In the genomic region with DNA sequence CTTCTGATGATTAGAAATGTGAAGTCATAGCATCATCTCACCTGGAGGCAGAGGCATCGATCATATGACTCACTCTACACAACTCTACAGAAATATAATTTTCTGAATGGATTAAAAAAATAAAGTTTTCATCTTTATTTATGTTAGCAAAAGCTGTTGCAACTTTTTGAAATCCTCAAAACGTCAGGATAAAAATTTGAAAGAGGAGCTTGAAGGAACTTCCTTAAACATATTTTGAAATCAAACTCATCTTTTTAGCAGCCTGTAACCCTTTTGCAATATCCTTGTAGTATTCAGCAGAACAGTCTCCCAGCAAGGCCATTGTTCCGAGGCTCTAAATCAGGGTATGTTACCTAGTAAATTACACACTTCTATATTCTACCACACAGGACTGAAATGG, we compare ENCODE assay signal across 1 cellular context.
TF ChIP-seq lines count a peak whose summit lies in the region.

No MANE protein-coding gene starts in this region.

TF ChIP-seq in HepG2, 621 proteins besides CTCF, POLR2A, EP300 and RAD21 (continued from another document):
- TF ChIP-seq, protein P1, sequence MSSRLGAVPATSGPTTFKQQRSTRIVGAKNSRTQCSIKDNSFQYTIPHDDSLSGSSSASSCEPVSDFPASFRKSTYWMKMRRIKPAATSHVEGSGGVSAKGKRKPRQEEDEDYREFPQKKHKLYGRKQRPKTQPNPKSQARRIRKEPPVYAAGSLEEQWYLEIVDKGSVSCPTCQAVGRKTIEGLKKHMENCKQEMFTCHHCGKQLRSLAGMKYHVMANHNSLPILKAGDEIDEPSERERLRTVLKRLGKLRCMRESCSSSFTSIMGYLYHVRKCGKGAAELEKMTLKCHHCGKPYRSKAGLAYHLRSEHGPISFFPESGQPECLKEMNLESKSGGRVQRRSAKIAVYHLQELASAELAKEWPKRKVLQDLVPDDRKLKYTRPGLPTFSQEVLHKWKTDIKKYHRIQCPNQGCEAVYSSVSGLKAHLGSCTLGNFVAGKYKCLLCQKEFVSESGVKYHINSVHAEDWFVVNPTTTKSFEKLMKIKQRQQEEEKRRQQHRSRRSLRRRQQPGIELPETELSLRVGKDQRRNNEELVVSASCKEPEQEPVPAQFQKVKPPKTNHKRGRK (CRISPR knock-in tag; IDR thresholded peaks at IDR 0.05): no peak
- TF ChIP-seq ZNF44 (CRISPR knock-in tag; IDR thresholded peaks at IDR 0.05): no peak
- TF ChIP-seq, protein P2, sequence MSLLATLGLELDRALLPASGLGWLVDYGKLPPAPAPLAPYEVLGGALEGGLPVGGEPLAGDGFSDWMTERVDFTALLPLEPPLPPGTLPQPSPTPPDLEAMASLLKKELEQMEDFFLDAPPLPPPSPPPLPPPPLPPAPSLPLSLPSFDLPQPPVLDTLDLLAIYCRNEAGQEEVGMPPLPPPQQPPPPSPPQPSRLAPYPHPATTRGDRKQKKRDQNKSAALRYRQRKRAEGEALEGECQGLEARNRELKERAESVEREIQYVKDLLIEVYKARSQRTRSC (CRISPR knock-in tag; IDR thresholded peaks at IDR 0.05; ENCODE audit: low read depth): no peak
- no peak for TF ChIP-seq CEBPG (CRISPR knock-in tag; IDR thresholded peaks at IDR 0.05)
- no peak for TF ChIP-seq ZNF124 (CRISPR knock-in tag; IDR thresholded peaks at IDR 0.05)
- TF ChIP-seq FOXC1 (CRISPR knock-in tag; IDR thresholded peaks at IDR 0.05; ENCODE audit: borderline replicate concordance): no peak
- TF ChIP-seq MTA1 (CRISPR knock-in tag; IDR thresholded peaks at IDR 0.05; ENCODE audit: borderline replicate concordance): no peak
- no peak for TF ChIP-seq LCORL (IDR thresholded peaks at IDR 0.05)
- TF ChIP-seq LCORL (CRISPR knock-in tag; IDR thresholded peaks at IDR 0.05): no peak
- no peak for TF ChIP-seq ZMYM4 (CRISPR knock-in tag; IDR thresholded peaks at IDR 0.05)
- no peak for TF ChIP-seq DPF2 (CRISPR knock-in tag; IDR thresholded peaks at IDR 0.05; ENCODE audit: borderline replicate concordance, low read depth)
- TF ChIP-seq, protein P3, sequence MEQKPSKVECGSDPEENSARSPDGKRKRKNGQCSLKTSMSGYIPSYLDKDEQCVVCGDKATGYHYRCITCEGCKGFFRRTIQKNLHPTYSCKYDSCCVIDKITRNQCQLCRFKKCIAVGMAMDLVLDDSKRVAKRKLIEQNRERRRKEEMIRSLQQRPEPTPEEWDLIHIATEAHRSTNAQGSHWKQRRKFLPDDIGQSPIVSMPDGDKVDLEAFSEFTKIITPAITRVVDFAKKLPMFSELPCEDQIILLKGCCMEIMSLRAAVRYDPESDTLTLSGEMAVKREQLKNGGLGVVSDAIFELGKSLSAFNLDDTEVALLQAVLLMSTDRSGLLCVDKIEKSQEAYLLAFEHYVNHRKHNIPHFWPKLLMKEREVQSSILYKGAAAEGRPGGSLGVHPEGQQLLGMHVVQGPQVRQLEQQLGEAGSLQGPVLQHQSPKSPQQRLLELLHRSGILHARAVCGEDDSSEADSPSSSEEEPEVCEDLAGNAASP (CRISPR knock-in tag; IDR thresholded peaks at IDR 0.05; ENCODE audit: borderline replicate concordance): no peak
- TF ChIP-seq ZBTB21 (CRISPR knock-in tag; IDR thresholded peaks at IDR 0.05): no peak
- TF ChIP-seq, protein P4, sequence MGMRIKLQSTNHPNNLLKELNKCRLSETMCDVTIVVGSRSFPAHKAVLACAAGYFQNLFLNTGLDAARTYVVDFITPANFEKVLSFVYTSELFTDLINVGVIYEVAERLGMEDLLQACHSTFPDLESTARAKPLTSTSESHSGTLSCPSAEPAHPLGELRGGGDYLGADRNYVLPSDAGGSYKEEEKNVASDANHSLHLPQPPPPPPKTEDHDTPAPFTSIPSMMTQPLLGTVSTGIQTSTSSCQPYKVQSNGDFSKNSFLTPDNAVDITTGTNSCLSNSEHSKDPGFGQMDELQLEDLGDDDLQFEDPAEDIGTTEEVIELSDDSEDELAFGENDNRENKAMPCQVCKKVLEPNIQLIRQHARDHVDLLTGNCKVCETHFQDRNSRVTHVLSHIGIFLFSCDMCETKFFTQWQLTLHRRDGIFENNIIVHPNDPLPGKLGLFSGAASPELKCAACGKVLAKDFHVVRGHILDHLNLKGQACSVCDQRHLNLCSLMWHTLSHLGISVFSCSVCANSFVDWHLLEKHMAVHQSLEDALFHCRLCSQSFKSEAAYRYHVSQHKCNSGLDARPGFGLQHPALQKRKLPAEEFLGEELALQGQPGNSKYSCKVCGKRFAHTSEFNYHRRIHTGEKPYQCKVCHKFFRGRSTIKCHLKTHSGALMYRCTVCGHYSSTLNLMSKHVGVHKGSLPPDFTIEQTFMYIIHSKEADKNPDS (CRISPR knock-in tag; IDR thresholded peaks at IDR 0.05): no peak
